ENCODE assay signal across 18 cellular contexts in the genomic region with DNA sequence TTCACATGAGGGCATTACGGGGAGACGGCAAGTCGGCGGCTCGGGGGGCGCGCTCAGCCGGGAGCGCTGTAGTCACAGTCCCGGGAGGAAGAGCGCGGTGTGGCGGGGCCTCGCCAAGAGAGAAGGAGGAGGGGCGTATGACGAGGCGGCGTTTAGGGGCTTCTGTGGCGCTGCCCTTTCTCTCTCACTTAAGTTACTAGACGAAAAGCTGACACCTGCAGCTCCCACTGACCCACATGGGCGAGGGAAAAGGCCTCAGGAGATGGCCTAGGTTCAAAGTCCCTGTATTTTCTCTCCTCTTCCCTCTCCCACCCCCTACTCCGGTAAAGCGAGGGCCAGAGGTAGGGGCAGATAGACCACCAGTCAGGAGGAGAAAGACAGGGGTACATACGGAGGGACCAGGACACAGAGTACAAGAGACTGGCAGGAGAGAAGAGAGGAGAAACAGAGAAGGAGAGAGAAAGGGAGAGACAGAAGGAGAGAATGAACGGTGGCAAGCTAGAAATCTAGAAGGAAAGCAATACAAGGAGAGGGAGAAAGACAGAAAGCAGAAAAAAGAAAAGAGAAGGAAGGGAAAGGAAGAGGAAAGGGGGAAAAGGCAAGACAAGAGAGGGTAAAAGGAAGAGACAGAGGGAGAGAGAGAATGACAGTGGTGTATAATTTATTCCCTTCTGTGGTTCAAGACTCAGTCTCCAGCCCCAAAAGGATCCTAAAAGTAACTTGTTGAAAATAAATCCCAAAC. TPM values are rescaled to one million over a fixed set of nuclear protein-coding genes. Genes with fewer than 3 reads are reported as not detected.
DNase-seq lines count a peak whose midpoint lies in the region; ATAC-seq, FAIRE-seq and TF ChIP-seq lines count a peak whose summit lies in the region.
"Had no signal": no experiment of that assay in that cellular context is flagged by ENCODE, and none has a peak within 500 bp of the region (broad histone marks: within the 10 kb centered on the region; RNA-seq: fewer than 3 reads in every experiment).

No MANE protein-coding gene starts in this region.

- H3K79me2 ChIP-seq in osteoblast (ENCODE audit: insufficient read depth, low read length), result peaks cover 35% of the 10 kb centered on the region

- peaks cover 4% of the 10 kb centered on the region for H3K4me1 ChIP-seq in right cardiac atrium (ENCODE audit: control insufficient read depth, insufficient read depth, low read length)
- peaks cover 3 to 69% (median 52%) of the 10 kb centered on the region in 9 donors for H3K4me1 ChIP-seq in heart right ventricle
- peaks cover 13% of the 10 kb centered on the region for H3K4me1 ChIP-seq in osteoblast (ENCODE audit: insufficient read depth, low read length)

- no peak overlapping the region for H2AFZ ChIP-seq in osteoblast (ENCODE audit: low read length)

- peaks cover 48% of the 10 kb centered on the region for H3K4me1 Mint-ChIP-seq in endothelial cell (ENCODE audit: unreplicated experiment)

- DNase-seq in right cardiac atrium, result no peak
- no peak for DNase-seq in heart right ventricle
- no peak for DNase-seq in endothelial cell (ENCODE audit: low spot score)
- peak; percentile 47 for DNase-seq in osteoblast (ENCODE audit: insufficient read length, low spot score, missing footprints)
- DNase-seq in iPS-NIHi7 (ENCODE audit: extremely low spot score), result no peak
- no peak for DNase-seq in activated CD4-positive, alpha-beta T cell treated with anti-CD3 and anti-CD28 coated beads, Interleukin-2, amount 50 U/mL, for 4 hours
- DNase-seq in activated CD4-positive, alpha-beta T cell treated with anti-CD3 and anti-CD28 coated beads for 4 hours, result no peak
- DNase-seq in HTR-8/SVneo (ENCODE audit: insufficient read length, low spot score), result no peak
- DNase-seq: hippocampal formation; kidney glomerular epithelial cell; MM.1S; NCI-H2029; NCI-H446; stimulated activated naive CD4-positive, alpha-beta T cell; T-cell had no signal

- intact Hi-C loops in right cardiac atrium (cut with DNase I) (no loop called here), heart right ventricle (cut with DNase I) (no loop called here)

- WGBS in right cardiac atrium, result 24% methylated on average over 25 of the region's 25 CpGs
- WGBS in heart right ventricle, 2 donors, result 18 to 21% methylated on average over 25 of the region's 25 CpGs

- H3K27me3 Mint-ChIP-seq in endothelial cell (ENCODE audit: unreplicated experiment), result peaks cover 34% of the 10 kb centered on the region

- peak overlapping the region; percentile 48 for H3K4me3 Mint-ChIP-seq in endothelial cell (ENCODE audit: unreplicated experiment)

- H3K27ac Mint-ChIP-seq in endothelial cell (ENCODE audit: unreplicated experiment), result no peak overlapping the region
- H3K27ac Mint-ChIP-seq: T-cell had no signal

- no peaks in the 10 kb centered on the region for H3K36me3 ChIP-seq in heart right ventricle
- peaks cover 4% of the 10 kb centered on the region for H3K36me3 ChIP-seq in osteoblast (ENCODE audit: insufficient read depth, low read length)

- no peaks in the 10 kb centered on the region for H3K9me3 ChIP-seq in right cardiac atrium (ENCODE audit: control insufficient read depth, low read length)
- no peaks in the 10 kb centered on the region for H3K9me3 ChIP-seq in heart right ventricle
- H3K9me3 ChIP-seq in osteoblast (ENCODE audit: low read depth, low read length), result no peaks in the 10 kb centered on the region
- H3K9me3 ChIP-seq: psoas muscle had no signal

- no peaks in the 10 kb centered on the region for H3K27me3 ChIP-seq in right cardiac atrium (ENCODE audit: control insufficient read depth, insufficient read depth)
- peaks cover 17 to 100% (median 96%) of the 10 kb centered on the region in 7 donors for H3K27me3 ChIP-seq in heart right ventricle
- H3K27me3 ChIP-seq in osteoblast (ENCODE audit: insufficient read depth, low read length), result no peaks in the 10 kb centered on the region

- ATAC-seq in right cardiac atrium, result no peak
- ATAC-seq in heart right ventricle, result no peak
- ATAC-seq: psoas muscle, T-cell had no signal

- FAIRE-seq in HTR-8/SVneo (lab: Jason Lieb, UNC), result no peak

- H3K4me2 ChIP-seq in osteoblast (ENCODE audit: insufficient read depth, low read length), result no peak overlapping the region

- H3K27ac ChIP-seq in right cardiac atrium (ENCODE audit: low read length) (no peak overlapping the region), heart right ventricle (no peak overlapping the region), osteoblast (ENCODE audit: low read depth, low read length) (no peak overlapping the region)
- H3K27ac ChIP-seq: psoas muscle had no signal

- H3K4me3 ChIP-seq in right cardiac atrium (ENCODE audit: low read length) (peak overlapping the region; percentile 22), heart right ventricle (peak overlapping the region in 4 of 10 donors; percentile 3 to 28 (median 24)), osteoblast (ENCODE audit: insufficient read depth, low read length) (no peak overlapping the region)
- H3K4me3 ChIP-seq: psoas muscle had no signal

- no peak for TF ChIP-seq CTCF in heart right ventricle (IDR thresholded peaks at IDR 0.05)
- no peak for TF ChIP-seq CTCF in endothelial cell (IDR thresholded peaks at IDR 0.05; ENCODE audit: unreplicated experiment)
- no peak for TF ChIP-seq CTCF in osteoblast (IDR thresholded peaks at IDR 0.05; ENCODE audit: extremely low read depth, low read depth, low read length)

- peaks cover 15% of the 10 kb centered on the region for H4K20me1 ChIP-seq in osteoblast (ENCODE audit: insufficient read depth, low read length)

- no peaks in the 10 kb centered on the region for H3K9me3 Mint-ChIP-seq in endothelial cell (ENCODE audit: unreplicated experiment)
- H3K9me3 Mint-ChIP-seq: T-cell had no signal

- no peaks in the 10 kb centered on the region for H3K36me3 Mint-ChIP-seq in endothelial cell (ENCODE audit: low read depth, unreplicated experiment)
- H3K36me3 Mint-ChIP-seq: T-cell had no signal

RNA-seq across cellular contexts. Expression of a gene that starts 3.8 kb away (rescaled TPM):
- total RNA-seq in right cardiac atrium, result under 1 TPM; 0.31 to 0.65 (median 0.48) TPM
- 0.77 TPM for polyA plus RNA-seq in right cardiac atrium
- under 1 TPM; 0.17 to 0.58 (median 0.37) TPM for total RNA-seq in heart right ventricle
- polyA plus RNA-seq in heart right ventricle, result 1 to 10 TPM; 1.1 to 1.9 TPM
- total RNA-seq in endothelial cell (ENCODE audit: unreplicated experiment), result 2.0 TPM
- total RNA-seq in osteoblast, result 14.8 and 15.9 TPM in 2 replicates
- total RNA-seq: activated CD8-positive, alpha-beta memory T cell treated with anti-CD3 and anti-CD28 coated beads for 36 hours; T-cell had no signal
- polyA plus RNA-seq: AG04450 had no signal
